In the genomic region with DNA sequence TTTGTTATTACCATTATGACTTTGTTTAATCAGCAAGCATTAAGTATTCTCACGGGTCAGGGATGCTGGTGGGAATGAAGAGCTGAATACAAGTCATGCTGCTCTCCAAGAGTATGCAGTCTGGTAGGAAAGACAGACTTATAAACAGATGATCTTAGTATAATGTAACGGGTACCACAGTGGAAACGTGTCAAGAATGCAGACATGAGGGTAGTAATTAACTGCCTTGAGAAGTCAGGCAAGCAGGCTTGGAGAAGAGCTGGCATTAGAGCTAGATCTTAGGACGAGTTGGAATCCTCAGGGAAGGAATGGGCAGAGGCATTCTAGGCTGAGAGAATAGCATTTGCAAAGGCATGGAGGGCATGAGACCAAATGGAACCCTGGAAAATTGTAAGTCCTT, we compare ENCODE assay signal across 8 cellular contexts.
"Had no signal": no experiment of that assay in that cellular context is flagged by ENCODE, and none has a peak within 500 bp of the region (broad histone marks: within the 10 kb centered on the region; RNA-seq: fewer than 3 reads in every experiment).

No MANE protein-coding gene starts in this region.

- H2AFZ ChIP-seq: GM23248 had no signal

- H3K27ac Mint-ChIP-seq: HFFc6 had no signal

- H3K9me3 Mint-ChIP-seq: HFFc6 had no signal

- H3K4me3 Mint-ChIP-seq: HFFc6 had no signal

- H3K4me3 ChIP-seq: GM23248, HAP-1, K562 had no signal

- H3K4me1 ChIP-seq: HAP-1 had no signal

- ATAC-seq: HCT116, K562 had no signal

- H3K27ac ChIP-seq: GM23248 had no signal

- DNase-seq: GM23248, GOT3, H7, HFFc6, IMR-90 had no signal

- H3K9me3 ChIP-seq: HAP-1 had no signal
